ENCODE assay signal across 1 cellular context in genomic region chr17:81711814-81712467, GRCh38.
TF ChIP-seq lines count a peak whose summit lies in the region.

Gene SLC25A10 (plus strand): TSS chr17:81712284. CDS start chr17:81712427, 143 bp downstream.

TF ChIP-seq in HepG2, 621 proteins besides CTCF, POLR2A, EP300 and RAD21 (continued from another document and continues in another):
- peak; percentile 98 for TF ChIP-seq ZBED4 (CRISPR knock-in tag; IDR thresholded peaks at IDR 0.05; ENCODE audit: borderline replicate concordance)
- TF ChIP-seq HNF4A (CRISPR knock-in tag; IDR thresholded peaks at IDR 0.05), result peak; percentile 72
- peak; percentile 93; the same call in 1 of the 2 replicates for TF ChIP-seq ZNF780A (CRISPR knock-in tag; IDR thresholded peaks at IDR 0.05)
- peak; percentile 85; the same call in 1 of the 2 replicates for TF ChIP-seq ZNF598 (CRISPR knock-in tag; IDR thresholded peaks at IDR 0.05; ENCODE audit: borderline replicate concordance)
- peak; percentile 81 for TF ChIP-seq DNMT1 (CRISPR knock-in tag; IDR thresholded peaks at IDR 0.05)
- peak; percentile 65; the same call in 1 of the 2 replicates for TF ChIP-seq PRDM15 (CRISPR knock-in tag; IDR thresholded peaks at IDR 0.05)
- TF ChIP-seq ZKSCAN1 (IDR thresholded peaks at IDR 0.05; ENCODE audit: low read length), result no peak
- 0 out of 2 replicates have a peak, but pooled peaks have one; percentile 63 for TF ChIP-seq ZNF337 (CRISPR knock-in tag; IDR thresholded peaks at IDR 0.05; ENCODE audit: borderline replicate concordance, low read depth)
- TF ChIP-seq SNRNP70 (IDR thresholded peaks at IDR 0.05; ENCODE audit: low read depth, low read length), result no peak
- peak; percentile 93; the same call in 1 of the 2 replicates for TF ChIP-seq ZNF180 (CRISPR knock-in tag; IDR thresholded peaks at IDR 0.05; ENCODE audit: borderline replicate concordance, low read depth)
- peak; percentile 90 for TF ChIP-seq CSRNP2 (CRISPR knock-in tag; conservative IDR thresholded peaks at IDR 0.05; ENCODE audit: low read depth)
- peak; percentile 93 for TF ChIP-seq ZNF800 (CRISPR knock-in tag; IDR thresholded peaks at IDR 0.05)
- TF ChIP-seq PHB2 (IDR thresholded peaks at IDR 0.05; ENCODE audit: partially characterized antibody), result no peak
- peak; percentile 98 for TF ChIP-seq ZNF274 (CRISPR knock-in tag; IDR thresholded peaks at IDR 0.05)
- TF ChIP-seq CENPX (CRISPR knock-in tag; IDR thresholded peaks at IDR 0.05), result no peak
- peak; percentile 99 for TF ChIP-seq KDM2A (CRISPR knock-in tag; IDR thresholded peaks at IDR 0.05; ENCODE audit: borderline replicate concordance, low read depth)
- peak; percentile 100 for TF ChIP-seq ZNF883 (CRISPR knock-in tag; IDR thresholded peaks at IDR 0.05; ENCODE audit: not compliant biosample characterization)
- TF ChIP-seq TP53 (CRISPR knock-in tag; conservative IDR thresholded peaks at IDR 0.05), result peak; percentile 89
- peak; percentile 96 for TF ChIP-seq ZNF574 (CRISPR knock-in tag; IDR thresholded peaks at IDR 0.05)
- TF ChIP-seq MXD3 (CRISPR knock-in tag; IDR thresholded peaks at IDR 0.05), result peak; percentile 99
- TF ChIP-seq ZFP82 (CRISPR knock-in tag; IDR thresholded peaks at IDR 0.05; ENCODE audit: borderline replicate concordance), result peak; percentile 94; the same call in 1 of the 2 replicates
- no peak for TF ChIP-seq ZNF383 (CRISPR knock-in tag; IDR thresholded peaks at IDR 0.05; ENCODE audit: borderline replicate concordance)
- peak; percentile 98; the same call in 1 of the 2 replicates for TF ChIP-seq KLF15 (CRISPR knock-in tag; IDR thresholded peaks at IDR 0.05; ENCODE audit: borderline replicate concordance)
- peak; percentile 51; the same call in 1 of the 2 replicates for TF ChIP-seq RFX3 (CRISPR knock-in tag; IDR thresholded peaks at IDR 0.05)
- peak; percentile 84 for TF ChIP-seq SIX4 (CRISPR knock-in tag; IDR thresholded peaks at IDR 0.05)
- TF ChIP-seq ZSCAN31 (CRISPR knock-in tag; IDR thresholded peaks at IDR 0.05; ENCODE audit: low read depth), result peak; percentile 100
- no peak for TF ChIP-seq EHMT2 (IDR thresholded peaks at IDR 0.05; ENCODE audit: borderline replicate concordance, low read depth, low read length)
- TF ChIP-seq ZBTB38 (CRISPR knock-in tag; IDR thresholded peaks at IDR 0.05), result peak; percentile 96
- no peak for TF ChIP-seq NFE2L2 (IDR thresholded peaks at IDR 0.05; ENCODE audit: low read length)
- TF ChIP-seq ZNF674 (CRISPR knock-in tag; IDR thresholded peaks at IDR 0.05; ENCODE audit: low read depth), result peak; percentile 87
- TF ChIP-seq THAP7 (CRISPR knock-in tag; IDR thresholded peaks at IDR 0.05), result peak; percentile 96; the same call in 1 of the 2 replicates
- TF ChIP-seq GRHL1 (CRISPR knock-in tag; conservative IDR thresholded peaks at IDR 0.05), result peak; percentile 48; the same call in 1 of the 2 replicates
- no peak; the same call in none of the 2 replicates for TF ChIP-seq ZNF138 (CRISPR knock-in tag; IDR thresholded peaks at IDR 0.05; ENCODE audit: low read depth)
- TF ChIP-seq ZNF547 (CRISPR knock-in tag; IDR thresholded peaks at IDR 0.05), result peak; percentile 99
- TF ChIP-seq HDAC2 (CRISPR knock-in tag; IDR thresholded peaks at IDR 0.05), result peak; percentile 95
- TF ChIP-seq ATRX (CRISPR knock-in tag; IDR thresholded peaks at IDR 0.05; ENCODE audit: borderline replicate concordance), result peak; percentile 59; the same call in 1 of the 2 replicates
- TF ChIP-seq CEBPZ (IDR thresholded peaks at IDR 0.05; ENCODE audit: low read length), result no peak
